ENCODE assay signal across 38 cellular contexts in genomic region chr1:39781349-39781715, GRCh38. TPM values are rescaled to one million over a fixed set of nuclear protein-coding genes. Genes with fewer than 3 reads are reported as not detected.
"Had no signal": no experiment of that assay in that cellular context is flagged by ENCODE, and none has a peak within 500 bp of the region (broad histone marks: within the 10 kb centered on the region; RNA-seq: fewer than 3 reads in every experiment).

No MANE protein-coding gene starts in this region.

- DNase-seq: activated effector memory CD4-positive, alpha-beta T cell treated with Interleukin-2 at 50 U/mL for 16 hours; activated gamma-delta T cell; activated gamma-delta T cell treated with Interleukin-2 at 50 U/mL for 16 hours; activated naive CD4-positive, alpha-beta T cell; activated naive CD4-positive, alpha-beta T cell treated with anti-CD3 and anti-CD28 coated beads for 36 hours; activated naive CD4-positive, alpha-beta T cell treated with anti-CD3 and anti-CD28 coated beads, Interleukin-2, amount 10 ng/mL, durations not matched to agents 7 days and 5 days; activated naive CD4-positive, alpha-beta T cell treated with anti-CD3 and anti-CD28 coated beads, Interleukin-2, amount 50 U/mL, for 16 hours; activated naive CD4-positive, alpha-beta T cell treated with Interleukin-2 at 50 U/mL for 16 hours; activated naive CD8-positive, alpha-beta T cell treated with anti-CD3 and anti-CD28 coated beads for 36 hours; activated naive CD8-positive, alpha-beta T cell treated with anti-CD3 and anti-CD28 coated beads, Interleukin-2, amount 10 ng/mL, durations not matched to agents 7 days and 5 days; activated naive CD8-positive, alpha-beta T cell treated with anti-CD3 and anti-CD28 coated beads, Interleukin-2, amount 50 U/mL, for 24 hours; activated T-cell treated with anti-CD3 and anti-CD28 coated beads, Interleukin-2, amount 50 U/mL, for 1 hour; activated T-cell treated with anti-CD3 and anti-CD28 coated beads, Interleukin-2, amount 50 U/mL, for 24 hours; activated T-cell treated with anti-CD3 and anti-CD28 coated beads, Interleukin-2, amount 50 U/mL, for 48 hours; activated T-cell treated with anti-CD3 and anti-CD28 coated beads, Interleukin-2, amount 50 U/mL, for 72 hours; amniotic stem cell; amygdala; anterior cingulate cortex; body of pancreas; brain microvascular endothelial cell; caudate nucleus; central memory CD4-positive, alpha-beta T cell; cerebellar nuclear complex had no signal

- ATAC-seq: activated naive CD4-positive, alpha-beta T cell treated with anti-CD3 and anti-CD28 coated beads, Interleukin-2, amount 50 U/mL, for 72 hours; activated naive CD8-positive, alpha-beta T cell treated with anti-CD3 and anti-CD28 coated beads, Interleukin-2, amount 50 U/mL, for 24 hours; activated T-cell treated with anti-CD3 and anti-CD28 coated beads, Interleukin-2, amount 50 U/mL, for 72 hours; activated T-helper 17 cell treated with anti-CD3 and anti-CD28 coated beads, Interleukin-2, amount 50 U/mL, for 72 hours; body of pancreas had no signal

- H3K4me1 ChIP-seq: adrenal gland, ascending aorta, breast epithelium had no signal

- H3K9me3 Mint-ChIP-seq: activated naive CD4-positive, alpha-beta T cell treated with anti-CD3 and anti-CD28 coated beads for 36 hours; activated naive CD4-positive, alpha-beta T cell treated with anti-CD3 and anti-CD28 coated beads, Interleukin-2, amount 10 ng/mL, durations not matched to agents 7 days and 5 days; activated naive CD4-positive, alpha-beta T cell treated with anti-CD3 and anti-CD28 coated beads, Interleukin-2, amount 50 U/mL, for 24 hours; activated naive CD4-positive, alpha-beta T cell treated with anti-CD3 and anti-CD28 coated beads, Interleukin-2, amount 50 U/mL, for 72 hours; activated naive CD8-positive, alpha-beta T cell treated with anti-CD3 and anti-CD28 coated beads for 36 hours; activated naive CD8-positive, alpha-beta T cell treated with anti-CD3 and anti-CD28 coated beads, Interleukin-2, amount 10 ng/mL, durations not matched to agents 7 days and 5 days; activated naive CD8-positive, alpha-beta T cell treated with anti-CD3 and anti-CD28 coated beads, Interleukin-2, amount 50 U/mL, for 24 hours; activated T-cell treated with anti-CD3 and anti-CD28 coated beads, Interleukin-2, amount 50 U/mL, for 24 hours; activated T-cell treated with anti-CD3 and anti-CD28 coated beads, Interleukin-2, amount 50 U/mL, for 72 hours; activated T-helper 1 cell treated with anti-CD3 and anti-CD28 coated beads, Interleukin-12 subunit alpha, Interleukin-12 subunit beta, Interleukin-2, Interleukin-4 antibody, amounts not matched to agents 30 ng/mL and 10 ng/mL and 1 ng/mL, durations not matched to agents 14 hours and 24 hours and 36 hours; activated T-helper 17 cell treated with anti-CD3 and anti-CD28 coated beads, Interleukin-2, amount 50 U/mL, for 72 hours; activated T-helper 2 cell treated with anti-CD3 and anti-CD28 coated beads, Interferon-gamma antibody, Interleukin-2, Interleukin-4, amounts not matched to agents 10 μg/mL and 5 μg/mL and 100 μg/mL, durations not matched to agents 14 hours and 24 hours and 36 hours; brain; central memory CD8-positive, alpha-beta T cell had no signal

- FAIRE-seq: astrocyte, bronchial epithelial cell had no signal

- H3K27me3 ChIP-seq: adrenal gland, ascending aorta, body of pancreas, brain microvascular endothelial cell, breast epithelium had no signal

- H3K4me3 ChIP-seq: adrenal gland, ascending aorta, body of pancreas, breast epithelium, cardiac muscle cell had no signal

- H3K27ac ChIP-seq: adrenal gland, ascending aorta, body of pancreas, brain microvascular endothelial cell, breast epithelium, cardiac muscle cell had no signal

- H3K36me3 Mint-ChIP-seq: activated naive CD4-positive, alpha-beta T cell treated with anti-CD3 and anti-CD28 coated beads, Interleukin-2, amount 10 ng/mL, durations not matched to agents 7 days and 5 days; activated naive CD4-positive, alpha-beta T cell treated with anti-CD3 and anti-CD28 coated beads, Interleukin-2, amount 50 U/mL, for 24 hours; activated naive CD4-positive, alpha-beta T cell treated with anti-CD3 and anti-CD28 coated beads, Interleukin-2, amount 50 U/mL, for 72 hours; activated naive CD8-positive, alpha-beta T cell; activated naive CD8-positive, alpha-beta T cell treated with anti-CD3 and anti-CD28 coated beads for 36 hours; activated naive CD8-positive, alpha-beta T cell treated with anti-CD3 and anti-CD28 coated beads, Interleukin-2, amount 10 ng/mL, durations not matched to agents 7 days and 5 days; brain had no signal

- H3K36me3 ChIP-seq: adrenal gland, ascending aorta, brain microvascular endothelial cell, breast epithelium, cardiac muscle cell had no signal

- H3K27me3 Mint-ChIP-seq: activated naive CD8-positive, alpha-beta T cell treated with anti-CD3 and anti-CD28 coated beads for 36 hours; activated T-cell treated with anti-CD3 and anti-CD28 coated beads, Interleukin-2, amount 50 U/mL, for 24 hours; activated T-helper 17 cell treated with anti-CD3 and anti-CD28 coated beads, Interleukin-2, amount 50 U/mL, for 72 hours; central memory CD8-positive, alpha-beta T cell had no signal

- H3K4me1 Mint-ChIP-seq: activated naive CD4-positive, alpha-beta T cell treated with anti-CD3 and anti-CD28 coated beads, Interleukin-2, amount 10 ng/mL, durations not matched to agents 7 days and 5 days; activated naive CD4-positive, alpha-beta T cell treated with anti-CD3 and anti-CD28 coated beads, Interleukin-2, amount 50 U/mL, for 24 hours; activated naive CD8-positive, alpha-beta T cell treated with anti-CD3 and anti-CD28 coated beads for 36 hours; activated T-helper 17 cell treated with anti-CD3 and anti-CD28 coated beads, Interleukin-2, amount 50 U/mL, for 72 hours had no signal

- H3K4me3 Mint-ChIP-seq: activated naive CD4-positive, alpha-beta T cell treated with anti-CD3 and anti-CD28 coated beads for 36 hours; activated naive CD4-positive, alpha-beta T cell treated with anti-CD3 and anti-CD28 coated beads, Interleukin-2, amount 10 ng/mL, durations not matched to agents 7 days and 5 days; activated naive CD4-positive, alpha-beta T cell treated with anti-CD3 and anti-CD28 coated beads, Interleukin-2, amount 50 U/mL, for 24 hours; activated naive CD8-positive, alpha-beta T cell; activated naive CD8-positive, alpha-beta T cell treated with anti-CD3 and anti-CD28 coated beads for 36 hours; activated naive CD8-positive, alpha-beta T cell treated with anti-CD3 and anti-CD28 coated beads, Interleukin-2, amount 10 ng/mL, durations not matched to agents 7 days and 5 days; activated naive CD8-positive, alpha-beta T cell treated with anti-CD3 and anti-CD28 coated beads, Interleukin-2, amount 50 U/mL, for 24 hours; activated T-cell treated with anti-CD3 and anti-CD28 coated beads, Interleukin-2, amount 50 U/mL, for 24 hours; activated T-cell treated with anti-CD3 and anti-CD28 coated beads, Interleukin-2, amount 50 U/mL, for 72 hours; activated T-helper 1 cell treated with anti-CD3 and anti-CD28 coated beads, Interleukin-12 subunit alpha, Interleukin-12 subunit beta, Interleukin-2, Interleukin-4 antibody, amounts not matched to agents 30 ng/mL and 10 ng/mL and 1 ng/mL, durations not matched to agents 14 hours and 24 hours and 36 hours; activated T-helper 17 cell treated with anti-CD3 and anti-CD28 coated beads, Interleukin-2, amount 50 U/mL, for 72 hours; brain; central memory CD8-positive, alpha-beta T cell had no signal

- H3K9me3 ChIP-seq: adrenal gland, ascending aorta, body of pancreas, breast epithelium had no signal

RNA-seq across cellular contexts. Expression of gene BMP8B, which starts 7.3 kb away (rescaled TPM):
- total RNA-seq: ascending aorta, cardiac muscle cell had no signal

RNA-seq across cellular contexts. Expression of gene OXCT2, which starts 10.2 kb away (rescaled TPM):
- total RNA-seq: ascending aorta, chondrocyte had no signal
- polyA plus RNA-seq: cardiac muscle cell had no signal
